In genomic region chr7:155869784-155870076, GRCh38 we compare ENCODE assay signal across 24 cellular contexts. TPM values are rescaled to one million over a fixed set of nuclear protein-coding genes. Genes with fewer than 3 reads are reported as not detected.
DNase-seq lines count a peak whose midpoint lies in the region; ATAC-seq and TF ChIP-seq lines count a peak whose summit lies in the region.
"Had no signal": no experiment of that assay in that cellular context is flagged by ENCODE, and none has a peak within 500 bp of the region (broad histone marks: within the 10 kb centered on the region; RNA-seq: fewer than 3 reads in every experiment).

No MANE protein-coding gene starts in this region.

- H3K4me1 Mint-ChIP-seq in activated CD8-positive, alpha-beta memory T cell treated with anti-CD3 and anti-CD28 coated beads, Interleukin-2, amount 10 ng/mL, durations not matched to agents 7 days and 5 days = no peaks in the 10 kb centered on the region

- H3K4me3 Mint-ChIP-seq in activated CD8-positive, alpha-beta memory T cell treated with anti-CD3 and anti-CD28 coated beads, Interleukin-2, amount 10 ng/mL, durations not matched to agents 7 days and 5 days = no peak overlapping the region
- H3K4me3 Mint-ChIP-seq: CD8-positive, alpha-beta T cell had no signal

- no peak overlapping the region for H3K4me2 ChIP-seq in neuronal stem cell (ENCODE audit: insufficient read depth, low read length, poor library complexity, severe bottlenecking)
- H3K4me2 ChIP-seq: KMS-11 had no signal

- H2AFZ ChIP-seq in neuronal stem cell (ENCODE audit: low read length) = no peak overlapping the region
- H2AFZ ChIP-seq: GM23248 had no signal

- TF ChIP-seq POLR2A in suprapubic skin (IDR thresholded peaks at IDR 0.05) = no peak

- no peak overlapping the region for H2BK120ac ChIP-seq in neuronal stem cell (ENCODE audit: low read depth, low read length)

- no peak overlapping the region for H4K91ac ChIP-seq in neuronal stem cell (ENCODE audit: low read depth, low read length, poor library complexity)

- no peak for TF ChIP-seq EP300 in suprapubic skin (IDR thresholded peaks at IDR 0.05)

- no peak overlapping the region for H4K8ac ChIP-seq in neuronal stem cell (ENCODE audit: low read depth, low read length)

- H3K27ac Mint-ChIP-seq in activated CD8-positive, alpha-beta memory T cell treated with anti-CD3 and anti-CD28 coated beads, Interleukin-2, amount 10 ng/mL, durations not matched to agents 7 days and 5 days = no peak overlapping the region
- H3K27ac Mint-ChIP-seq: CD8-positive, alpha-beta T cell had no signal

- peaks cover 0 to 9% (median 0%) of the 10 kb centered on the region in 3 experiments for H3K27me3 ChIP-seq in neuronal stem cell (ENCODE audit: control insufficient read depth in 3 of 3, insufficient read depth in 3 of 3, low read depth in 1 of 3, low read length in 3 of 3)
- peaks cover 26% of the 10 kb centered on the region for H3K27me3 ChIP-seq in suprapubic skin

- no CpG with 5 or more reads among the region's 13 CpGs for WGBS in neuronal stem cell (ENCODE audit: extremely low coverage in 2 of 2, insufficient read length in 2 of 2, insufficient replicate concordance in 1 of 2), 2 donors
- WGBS in suprapubic skin = 90% methylated on average over 13 of the region's 13 CpGs

- H2BK5ac ChIP-seq in neuronal stem cell (ENCODE audit: low read length) = no peak overlapping the region

- H3K36me3 ChIP-seq in neuronal stem cell (replicated peaks in 1 of 2; ENCODE audit: control insufficient read depth in 2 of 2, insufficient read depth in 2 of 2, low read length in 2 of 2) = no peaks in the 10 kb centered on the region
- H3K36me3 ChIP-seq in suprapubic skin = no peaks in the 10 kb centered on the region

- peak; percentile 11 for DNase-seq in activated CD8-positive, alpha-beta memory T cell treated with anti-CD3 and anti-CD28 coated beads for 24 hours
- DNase-seq in activated CD8-positive, alpha-beta memory T cell treated with anti-CD3 and anti-CD28 coated beads, Interleukin-2, amount 10 ng/mL, durations not matched to agents 7 days and 5 days = no peak
- DNase-seq in coronary artery (ENCODE audit: low spot score) (peak; percentile 43), neuronal stem cell (ENCODE audit: low spot score) (no peak), suprapubic skin (ENCODE audit: low spot score in 2 of 2) (peak; percentile 40 to 74), cerebellar nuclear complex (lab: John Stamatoyannopoulos, UW) (no peak), HPDE6-E6E7 (ENCODE audit: extremely low spot score) (no peak)
- DNase-seq: 8988T; C1 segment of cervical spinal cord; DMS153; GM23248; IMR-90; NCI-H1092 treated with DMSO at 0.1 percent for 48 hours; NCI-H1436 treated with DMSO at 0.1 percent for 48 hours; NCI-H2029; NCI-H2227 treated with DMSO at 0.1 percent for 48 hours; NCI-H510A treated with DMSO at 0.1 percent for 48 hours; NCI-H748 treated with DMSO at 0.1 percent for 48 hours; NK-92 treated with Interleukin-12 subunit alpha and Interleukin-12 subunit beta, amount 100 ng/mL, for 24 hours had no signal

- no peak overlapping the region for H2BK15ac ChIP-seq in neuronal stem cell (ENCODE audit: low read length)

- TF ChIP-seq CTCF in coronary artery (IDR thresholded peaks at IDR 0.05) = no peak
- TF ChIP-seq CTCF in suprapubic skin (IDR thresholded peaks at IDR 0.05) = no peak

- peak overlapping the region; percentile 44 for H2AK5ac ChIP-seq in neuronal stem cell (ENCODE audit: low read depth, low read length)

- no peak overlapping the region for H3K14ac ChIP-seq in neuronal stem cell (ENCODE audit: low read length)

- peaks cover 0 to 2% of the 10 kb centered on the region in 2 donors for H3K9me3 ChIP-seq in neuronal stem cell (replicated peaks in 1 of 2; ENCODE audit: control insufficient read depth in 2 of 2, insufficient read depth in 1 of 2, low read depth in 1 of 2, low read length in 2 of 2)
- no peaks in the 10 kb centered on the region for H3K9me3 ChIP-seq in suprapubic skin

- H3K4ac ChIP-seq in neuronal stem cell (ENCODE audit: low read length) = no peak overlapping the region

- no peaks in the 10 kb centered on the region for H3K36me3 Mint-ChIP-seq in activated CD8-positive, alpha-beta memory T cell treated with anti-CD3 and anti-CD28 coated beads, Interleukin-2, amount 10 ng/mL, durations not matched to agents 7 days and 5 days
- H3K36me3 Mint-ChIP-seq: CD8-positive, alpha-beta T cell had no signal

- H3K23ac ChIP-seq in neuronal stem cell (ENCODE audit: low read depth, low read length, poor library complexity) = no peak overlapping the region

- H3K9me3 Mint-ChIP-seq in activated CD8-positive, alpha-beta memory T cell treated with anti-CD3 and anti-CD28 coated beads, Interleukin-2, amount 10 ng/mL, durations not matched to agents 7 days and 5 days (ENCODE audit: low read depth) = no peaks in the 10 kb centered on the region
- H3K9me3 Mint-ChIP-seq: CD8-positive, alpha-beta T cell had no signal

- no peak overlapping the region for H3K9ac ChIP-seq in neuronal stem cell (ENCODE audit: low read depth, low read length, poor library complexity)
- H3K9ac ChIP-seq: GM23248, KMS-11 had no signal

- H3K4me1 ChIP-seq in neuronal stem cell (ENCODE audit: control insufficient read depth in 2 of 2, insufficient read depth in 1 of 2, low read depth in 1 of 2, low read length in 2 of 2) = peaks cover 0 to 3% of the 10 kb centered on the region in 2 donors
- H3K4me1 ChIP-seq in suprapubic skin = no peaks in the 10 kb centered on the region

- H2BK12ac ChIP-seq in neuronal stem cell (ENCODE audit: low read length) = no peak overlapping the region

- CTCF ChIA-PET in activated CD8-positive, alpha-beta memory T cell treated with anti-CD3 and anti-CD28 coated beads, Interleukin-2, amount 10 ng/mL, durations not matched to agents 7 days and 5 days (lab: Charles Lee) = no interaction called here

- H3K27ac ChIP-seq in coronary artery (no peak overlapping the region), neuronal stem cell (replicated peaks; ENCODE audit: low read length) (no peak overlapping the region), suprapubic skin (no peak overlapping the region)
- H3K27ac ChIP-seq: GM23248, KMS-11 had no signal

- ATAC-seq in activated CD8-positive, alpha-beta memory T cell treated with anti-CD3 and anti-CD28 coated beads, Interleukin-2, amount 10 ng/mL, durations not matched to agents 7 days and 5 days = no peak
- no peak for ATAC-seq in GM19324 (IDR thresholded peaks at IDR 0.05; ENCODE audit: low FRiP score, unreplicated experiment)
- ATAC-seq: CD8-positive, alpha-beta T cell; HCT116 had no signal

- H3K4me3 ChIP-seq in coronary artery (no peak overlapping the region), neuronal stem cell (ENCODE audit: low read length in 2 of 2) (no peak overlapping the region), suprapubic skin (no peak overlapping the region)
- H3K4me3 ChIP-seq: GM23248 had no signal

- peaks cover 3% of the 10 kb centered on the region for H3K27me3 Mint-ChIP-seq in activated CD8-positive, alpha-beta memory T cell treated with anti-CD3 and anti-CD28 coated beads, Interleukin-2, amount 10 ng/mL, durations not matched to agents 7 days and 5 days

- H3K79me1 ChIP-seq in neuronal stem cell (ENCODE audit: low read depth, low read length) = no peaks in the 10 kb centered on the region

- no peak overlapping the region for H3K18ac ChIP-seq in neuronal stem cell (ENCODE audit: low read length)

RNA-seq across cellular contexts. Expression of gene SHH, which starts 57.5 kb away (rescaled TPM):
- total RNA-seq in activated CD8-positive, alpha-beta memory T cell treated with anti-CD3 and anti-CD28 coated beads, Interleukin-2, amount 10 ng/mL, durations not matched to agents 7 days and 5 days = not detected
- 0.08 TPM for polyA plus RNA-seq in neuronal stem cell (2013, experiment 1 of 2)
- polyA plus RNA-seq in neuronal stem cell (2013, experiment 2 of 2) = 0.06 TPM
- total RNA-seq in suprapubic skin = under 1 TPM in 2 of 4 donors, not detected in 2; 0.21 to 0.68 TPM
- total RNA-seq: CD8-positive, alpha-beta T cell; G401; GM23248 had no signal
- polyA plus RNA-seq: GM23248 had no signal

Comparison
In these comparisons a context has a peak if more than half of its experiments do, and no peak if none do; other contexts are left out.
1. DNase-seq: peak in activated CD8-positive, alpha-beta memory T cell treated with anti-CD3 and anti-CD28 coated beads for 24 hours (single experiment), coronary artery (single experiment) and suprapubic skin (2 of 2); none in activated CD8-positive, alpha-beta memory T cell treated with anti-CD3 and anti-CD28 coated beads, Interleukin-2, amount 10 ng/mL, durations not matched to agents 7 days and 5 days (single experiment), neuronal stem cell (single experiment), cerebellar nuclear complex (0 of 2) and HPDE6-E6E7 (single experiment).